In the genomic region with DNA sequence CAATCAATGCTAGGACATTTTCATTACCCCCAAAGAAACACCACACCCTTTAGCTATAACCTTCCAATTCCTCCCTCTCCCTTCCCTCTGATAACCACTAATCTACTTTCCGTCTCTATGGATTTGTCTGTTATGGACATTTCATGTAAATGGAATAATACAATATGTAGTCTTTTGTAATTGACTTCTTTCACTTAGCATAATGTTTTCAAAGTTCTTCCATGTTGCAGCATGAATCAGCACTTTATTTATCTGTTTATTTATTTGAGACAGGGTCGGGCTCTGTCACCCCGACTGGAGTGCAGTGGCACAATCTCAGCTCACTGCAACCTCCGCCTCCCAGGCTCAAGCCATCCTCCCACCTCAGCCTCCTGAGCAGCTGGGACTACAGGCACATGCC, we compare ENCODE assay signal across 15 cellular contexts. TPM values are rescaled to one million over a fixed set of nuclear protein-coding genes. Genes with fewer than 3 reads are reported as not detected.
DNase-seq lines count a peak whose midpoint lies in the region; ATAC-seq, FAIRE-seq and TF ChIP-seq lines count a peak whose summit lies in the region.
"Had no signal": no experiment of that assay in that cellular context is flagged by ENCODE, and none has a peak within 500 bp of the region (broad histone marks: within the 10 kb centered on the region; RNA-seq: fewer than 3 reads in every experiment).

No MANE protein-coding gene starts in this region.

- H3K9me2 ChIP-seq in OCI-LY7 (ENCODE audit: insufficient read depth, low read length) = no peaks in the 10 kb centered on the region

- no peak for DNase-seq in activated T-cell treated with anti-CD3 and anti-CD28 coated beads, Interleukin-2, amount 50 U/mL, for 4 hours
- DNase-seq in activated T-cell treated with anti-CD3 and anti-CD28 coated beads for 4 hours (no peak), OCI-LY7 (ENCODE audit: low spot score) (no peak), H1 (ENCODE audit: low read depth in 1 of 2, low spot score in 2 of 2) (no peak), osteocyte (ENCODE audit: extremely low spot score, unreplicated experiment) (no peak), anterior cingulate cortex (lab: John Stamatoyannopoulos, UW) (no peak), HK-2 (ENCODE audit: unreplicated experiment) (no peak), prostate gland (ENCODE audit: low spot score) (no peak)
- DNase-seq: activated CD8-positive, alpha-beta memory T cell treated with anti-CD3 and anti-CD28 coated beads, Interleukin-2, amount 50 U/mL, for 48 hours; NCI-H2107; RPMI8226; stomach had no signal

- peak overlapping the region; percentile 30 for H2BK120ac ChIP-seq in H1 (replicated peaks; ENCODE audit: low read depth, low read length)

- TF ChIP-seq RAD21 in H1 (IDR thresholded peaks at IDR 0.05 in 1 of 2, conservative IDR thresholded peaks at IDR 0.05 in 1 of 2; ENCODE audit: low read depth in 2 of 2, low read length in 2 of 2) = no peak

- H3K4me2 ChIP-seq in OCI-LY7 (ENCODE audit: low read length) = no peak overlapping the region
- H3K4me2 ChIP-seq in H1 (ENCODE audit: insufficient read depth in 1 of 2, low read depth in 2 of 2, low read length in 2 of 2) = no peak overlapping the region; a peak in 1 of 4 replicates

- H3K9me3 Mint-ChIP-seq in activated T-cell treated with anti-CD3 and anti-CD28 coated beads, Interleukin-2, amount 50 U/mL, for 4 hours = no peaks in the 10 kb centered on the region
- H3K9me3 Mint-ChIP-seq in osteocyte (ENCODE audit: unreplicated experiment) = no peaks in the 10 kb centered on the region

- peaks cover 22% of the 10 kb centered on the region for H3K36me3 Mint-ChIP-seq in activated T-cell treated with anti-CD3 and anti-CD28 coated beads, Interleukin-2, amount 50 U/mL, for 4 hours (ENCODE audit: insufficient read depth)
- peaks cover 1% of the 10 kb centered on the region for H3K36me3 Mint-ChIP-seq in osteocyte (ENCODE audit: unreplicated experiment)

- peaks cover 17% of the 10 kb centered on the region for H3K4me1 ChIP-seq in OCI-LY7 (ENCODE audit: insufficient read depth, low read length, poor library complexity, severe bottlenecking)
- H3K4me1 ChIP-seq in H1 (replicated peaks in 1 of 4; ENCODE audit: control insufficient read depth in 3 of 4, insufficient read depth in 4 of 4, low read length in 3 of 4) = peaks cover 0 to 7% (median 2%) of the 10 kb centered on the region in 4 experiments; a peak in 3 of 7 replicates
- no peaks in the 10 kb centered on the region for H3K4me1 ChIP-seq in prostate gland (replicated peaks)

- CTCF ChIA-PET in OCI-LY7 (lab: Charles Lee; ENCODE audit: unreplicated experiment) = interaction anchor here (0.9 kb wide), 1 partner anchor 12 kb away, joined by 4 read pairs; no protein-coding TSS in a partner anchor
- CTCF ChIA-PET in H1 (lab: Charles Lee; ENCODE audit: partially characterized antibody) = interaction anchor here (0.6 to 2.1 kb wide), 11 partner anchors 12 to 545 kb away, joined by 3 to 13 read pairs (median 5); no protein-coding TSS in a partner anchor

- 87% methylated on average over 4 of the region's 4 CpGs; no CpG with 5 or more reads in 1 of the 2 experiments for WGBS in H1 (ENCODE audit: extremely low coverage in 1 of 2, insufficient coverage in 1 of 2, insufficient read length in 1 of 2, insufficient replicate concordance in 2 of 2, low coverage in 1 of 2, low lambda C conversion rate in 2 of 2, missing lambda C conversion rate in 1 of 2), 2 experiments
- 87% methylated on average over 4 of the region's 4 CpGs for WGBS in prostate gland

- ATAC-seq in activated T-cell treated with anti-CD3 and anti-CD28 coated beads, Interleukin-2, amount 50 U/mL, for 4 hours = no peak
- ATAC-seq: activated CD4-positive, CD25-positive, alpha-beta regulatory T cell treated with anti-CD3 and anti-CD28 coated beads, Interleukin-2, amount 50 U/mL, for 24 hours had no signal

- no peak overlapping the region for H2BK20ac ChIP-seq in H1 (ENCODE audit: low read length)

- H3K14ac ChIP-seq in H1 (ENCODE audit: insufficient read length) = no peak overlapping the region

- H3K4me3 ChIP-seq in OCI-LY7 (ENCODE audit: low read depth, low read length, poor library complexity, severe bottlenecking) (no peak overlapping the region), H1 (ENCODE audit: extremely low read depth in 1 of 4, insufficient read depth in 2 of 4, low read depth in 3 of 4, low read length in 4 of 4) (no peak overlapping the region), prostate gland (no peak overlapping the region)

- H2AK5ac ChIP-seq in H1 (ENCODE audit: low read depth, low read length) = no peak overlapping the region

- no peak for TF ChIP-seq EP300 in H1 (IDR thresholded peaks at IDR 0.05; ENCODE audit: borderline replicate concordance in 1 of 2, low read depth in 2 of 2, low read length in 2 of 2)

- H3K4me1 Mint-ChIP-seq in activated T-cell treated with anti-CD3 and anti-CD28 coated beads, Interleukin-2, amount 50 U/mL, for 4 hours (ENCODE audit: low read depth) = peaks cover 42% of the 10 kb centered on the region
- H3K4me1 Mint-ChIP-seq in osteocyte (ENCODE audit: unreplicated experiment) = peaks cover 19% of the 10 kb centered on the region

- no peak overlapping the region for H2BK12ac ChIP-seq in H1 (ENCODE audit: low read depth, low read length)

- H4K8ac ChIP-seq in H1 (ENCODE audit: extremely low read depth, insufficient read depth, low read length) = no peak overlapping the region

- no peak overlapping the region for H4K91ac ChIP-seq in H1 (replicated peaks; ENCODE audit: insufficient read length, low read length)

- H3K9ac ChIP-seq in H1 (replicated peaks in 1 of 4; ENCODE audit: extremely low read depth in 1 of 4, low read depth in 3 of 4, low read length in 3 of 4) = no peak overlapping the region

- H3K27me3 Mint-ChIP-seq in activated T-cell treated with anti-CD3 and anti-CD28 coated beads, Interleukin-2, amount 50 U/mL, for 4 hours (ENCODE audit: low read depth) = peaks cover 1% of the 10 kb centered on the region
- peaks cover 24% of the 10 kb centered on the region for H3K27me3 Mint-ChIP-seq in osteocyte (ENCODE audit: unreplicated experiment)

- peaks cover 4% of the 10 kb centered on the region; the same call in 1 of the 2 replicates for H3K36me3 ChIP-seq in OCI-LY7 (ENCODE audit: insufficient read depth, low read length)
- peaks cover 0 to under 1% (median 0%) of the 10 kb centered on the region in 4 experiments; a peak in 1 of 8 replicates for H3K36me3 ChIP-seq in H1 (ENCODE audit: control insufficient read depth in 2 of 4, insufficient read depth in 4 of 4, low read length in 3 of 4)
- H3K36me3 ChIP-seq in prostate gland = no peaks in the 10 kb centered on the region

- H2AFZ ChIP-seq in OCI-LY7 (ENCODE audit: low read length) = peak overlapping the region; percentile 99; the same call in 1 of the 2 replicates
- H2AFZ ChIP-seq in H1 (ENCODE audit: low read length) = peak overlapping the region; percentile 92; the same call in 1 of the 2 replicates

- BruUV-seq in OCI-LY7 (replicated peaks; lab: Mats Ljungman, UMichigan) = no TSS peak

- H3K79me2 ChIP-seq in OCI-LY7 (ENCODE audit: insufficient read depth, low read depth, low read length) (peaks cover 18% of the 10 kb centered on the region; the same call in 1 of the 2 replicates), H1 (ENCODE audit: control insufficient read depth in 1 of 2, insufficient read depth in 2 of 2, low read length in 2 of 2) (peaks cover 0 to 34% of the 10 kb centered on the region in 2 experiments; a peak in 3 of 4 replicates)

- H4K20me1 ChIP-seq in OCI-LY7 (ENCODE audit: insufficient read depth, low read length) (no peaks in the 10 kb centered on the region), H1 (replicated peaks in 1 of 2; ENCODE audit: control insufficient read depth in 1 of 2, insufficient read depth in 2 of 2, low read length in 2 of 2) (peaks cover 0 to 3% of the 10 kb centered on the region in 2 experiments)

- H2BK5ac ChIP-seq in H1 (ENCODE audit: low read depth, low read length) = no peak overlapping the region

- no peak for TF ChIP-seq CTCF in OCI-LY7 (conservative IDR thresholded peaks at IDR 0.05; ENCODE audit: low read length)
- no peak for TF ChIP-seq CTCF in H1 (IDR thresholded peaks at IDR 0.05; ENCODE audit: control extremely low read depth in 1 of 3, insufficient read depth in 1 of 3, low read depth in 1 of 3, low read length in 3 of 3)
- no peak for TF ChIP-seq CTCF in osteocyte (IDR thresholded peaks at IDR 0.05)
- no peak for TF ChIP-seq CTCF in prostate gland (IDR thresholded peaks at IDR 0.05)

- H3K23me2 ChIP-seq in H1 (ENCODE audit: low read depth, low read length) = peaks cover 4% of the 10 kb centered on the region; the same call in 1 of the 2 replicates

- H3K56ac ChIP-seq in H1 (replicated peaks; ENCODE audit: insufficient read length, low read depth, low read length) = no peak overlapping the region

- no peak overlapping the region for H3K23ac ChIP-seq in H1 (ENCODE audit: insufficient read length)

- H3K18ac ChIP-seq in H1 (ENCODE audit: extremely low read depth, low read length) = no peak overlapping the region

- H3K9me3 ChIP-seq in OCI-LY7 (ENCODE audit: low read length) (no peaks in the 10 kb centered on the region), H1 (ENCODE audit: insufficient read depth in 2 of 2, low read depth in 1 of 2, low read length in 1 of 2) (no peaks in the 10 kb centered on the region), prostate gland (no peaks in the 10 kb centered on the region)
- H3K9me3 ChIP-seq: stomach had no signal

- no peak overlapping the region for H4K5ac ChIP-seq in H1 (ENCODE audit: insufficient read length, low read depth, low read length)

- H3K27me3 ChIP-seq in H1 (replicated peaks in 1 of 4; ENCODE audit: control insufficient read depth in 3 of 4, extremely low read depth in 1 of 4, insufficient read depth in 3 of 4, low read length in 3 of 4) = no peaks in the 10 kb centered on the region
- no peaks in the 10 kb centered on the region for H3K27me3 ChIP-seq in prostate gland (replicated peaks; ENCODE audit: insufficient read depth)
- H3K27me3 ChIP-seq: stomach had no signal

- H3K4me3 Mint-ChIP-seq in activated T-cell treated with anti-CD3 and anti-CD28 coated beads, Interleukin-2, amount 50 U/mL, for 4 hours = peak overlapping the region; percentile 100
- H3K4me3 Mint-ChIP-seq in osteocyte (ENCODE audit: unreplicated experiment) = peak overlapping the region; percentile 19

- H3K27ac Mint-ChIP-seq in osteocyte (ENCODE audit: unreplicated experiment) = no peak overlapping the region

- no peak overlapping the region for H2BK15ac ChIP-seq in H1 (ENCODE audit: low read length)

- H3K27ac ChIP-seq in OCI-LY7 (ENCODE audit: low read depth, low read length, poor library complexity, severe bottlenecking) (no peak overlapping the region), H1 (ENCODE audit: low read depth, low read length) (no peak overlapping the region), prostate gland (no peak overlapping the region)

- no peak overlapping the region for H3K4ac ChIP-seq in H1 (replicated peaks; ENCODE audit: insufficient read length, low read depth, low read length)

- POLR2A ChIA-PET in OCI-LY7 (lab: Charles Lee) = no interaction called here
- POLR2A ChIA-PET in H1 (lab: Charles Lee; ENCODE audit: partially characterized antibody) = interaction anchor here (1.2 to 1.4 kb wide), 2 partner anchors 8 to 24 kb away, joined by 5 to 6 read pairs; no protein-coding TSS in a partner anchor

- no peak for FAIRE-seq in H1 (lab: Jason Lieb, UNC)
- FAIRE-seq: colon, urothelium cell line had no signal

- H3K79me1 ChIP-seq in H1 (ENCODE audit: low read depth, low read length) = peaks cover 2% of the 10 kb centered on the region; the same call in 1 of the 2 replicates

- TF ChIP-seq POLR2A in H1 (IDR thresholded peaks at IDR 0.05; ENCODE audit: control extremely low read depth in 1 of 2, low read depth in 2 of 2, low read length in 2 of 2) (no peak), prostate gland (IDR thresholded peaks at IDR 0.05) (no peak)

- intact Hi-C loops in OCI-LY7 (cut with micrococcal nuclease; ENCODE audit: unreplicated experiment) = no loop called here
- intact Hi-C loops in prostate gland (cut with DNase I) = loop anchor here (5.0 kb wide), 1 partner anchor 540 kb away; no protein-coding TSS in a partner anchor

RNA-seq across cellular contexts. Expression of a gene that starts 1.2 kb away (rescaled TPM):
- 100 to 1,000 TPM; 145 to 156 (median 146) TPM for total RNA-seq in activated T-cell treated with anti-CD3 and anti-CD28 coated beads, Interleukin-2, amount 50 U/mL, for 4 hours
- total RNA-seq in OCI-LY7 (2014; rRNA removed; shearing (Covaris generic)) = 30.8 and 37.8 TPM in 2 replicates
- total RNA-seq in OCI-LY7 (2022) (37.7 and 46.2 TPM in 2 replicates), osteocyte (31.1 and 33.6 TPM in 2 replicates), prostate gland (10 to 100 TPM; 27.2 to 49.9 TPM)
- total RNA-seq in H1 (2021; fragmentation: NEBNext Ultra II Directional; extraction: Animal tissue kit (Norgen Biotek cat#: 25700)) = 59.5 and 61.9 TPM in 2 replicates
- 23.4 and 25.7 TPM in 2 replicates for polyA plus RNA-seq in H1 (2011; rRNA removed)
- polyA plus RNA-seq in H1 (2011; cell fraction: cytosol; rRNA removed) = 30.9 TPM
- polyA plus RNA-seq in H1 (2011; cell fraction: nucleus; rRNA removed) = 74.0 TPM
- polyA plus RNA-seq in H1 (2012, experiment 1 of 2) = 41.2 to 54.3 TPM (median 48.0 TPM) in 4 replicates
- 16.7 TPM for polyA plus RNA-seq in H1 (2012, experiment 2 of 2)
- 39.2 TPM for polyA plus RNA-seq in H1 (2013, experiment 1 of 2)
- 36.1 TPM for polyA plus RNA-seq in H1 (2013, experiment 2 of 2)
- 29.4 and 30.0 TPM in 2 replicates for polyA minus RNA-seq in H1 (2011; rRNA and poly(A)+ RNA removed)
- 24.1 TPM for polyA minus RNA-seq in H1 (2011; cell fraction: cytosol; rRNA and poly(A)+ RNA removed)
- polyA minus RNA-seq in H1 (2011; cell fraction: nucleus; rRNA and poly(A)+ RNA removed) = 28.3 TPM
